28 cellular contexts compared by ENCODE assay signal in the genomic region with DNA sequence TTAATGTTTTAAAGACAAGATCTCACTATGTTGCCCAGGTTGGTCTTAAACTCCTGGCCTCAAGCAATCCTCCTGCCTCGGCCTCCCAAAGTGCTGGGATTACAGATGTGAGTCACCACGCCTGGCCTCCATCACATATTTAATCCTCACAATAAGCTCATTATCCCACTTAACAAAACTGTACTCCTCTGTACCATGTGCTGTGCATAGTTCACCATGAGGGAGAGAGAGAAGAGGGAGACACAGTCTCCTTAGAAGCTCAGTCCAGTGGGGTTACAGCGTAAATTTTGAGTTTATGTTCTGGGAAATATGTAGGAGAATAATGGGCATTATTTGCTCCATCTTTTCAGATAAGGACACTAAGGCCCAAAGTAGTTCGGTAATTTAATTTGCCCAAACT. TPM values are rescaled to one million over a fixed set of nuclear protein-coding genes. Genes with fewer than 3 reads are reported as not detected.
"Had no signal": no experiment of that assay in that cellular context is flagged by ENCODE, and none has a peak within 500 bp of the region (broad histone marks: within the 10 kb centered on the region; RNA-seq: fewer than 3 reads in every experiment).

No MANE protein-coding gene starts in this region.

- DNase-seq: dorsolateral prefrontal cortex; effector CD4-positive, alpha-beta T cell; gastrocnemius medialis; head of caudate nucleus; hippocampal formation; left colon; mucosa of descending colon; naive B cell; psoas muscle; stimulated activated CD4-positive, alpha-beta T cell treated with anti-CD3 and anti-CD28 coated beads, Interleukin-12 subunit alpha, Interleukin-12 subunit beta, amount 100 ng/mL, for 4 hours; stimulated activated CD4-positive, alpha-beta T cell treated with anti-CD3 and anti-CD28 coated beads, Interleukin-1b, Interleukin-23, amount 100 ng/mL, for 48 hours; stimulated activated CD4-positive, alpha-beta T cell treated with anti-CD3 and anti-CD28 coated beads, Interleukin-4, amount 100 ng/mL, for 1 hour; stimulated activated CD8-positive, alpha-beta memory T cell treated with anti-CD3 and anti-CD28 coated beads, Interleukin-4, amount 100 ng/mL, for 48 hours; stimulated activated naive CD4-positive, alpha-beta T cell; stimulated activated naive CD8-positive, alpha-beta T cell treated with anti-CD3 and anti-CD28 coated beads, Interleukin-15, amount 100 ng/mL, for 72 hours; trophoblast cell had no signal

- ATAC-seq: gastrocnemius medialis; mucosa of descending colon; psoas muscle; sciatic nerve; stimulated activated naive CD8-positive, alpha-beta T cell treated with anti-CD3 and anti-CD28 coated beads, Interleukin-15, amount 100 ng/mL, for 72 hours had no signal

- FAIRE-seq: colon, islet of Langerhans had no signal

- H2AFZ ChIP-seq: neural progenitor cell, parathyroid adenoma had no signal

- H3K4me3 Mint-ChIP-seq: memory B cell; natural killer cell treated with Interleukin-12 subunit alpha and Interleukin-12 subunit beta and Interleukin-15 and Interleukin-18, amount 100 ng/mL, for 72 hours; neural progenitor cell; stimulated activated naive CD8-positive, alpha-beta T cell treated with anti-CD3 and anti-CD28 coated beads, Interleukin-15, amount 100 ng/mL, for 72 hours had no signal

- H3K9ac ChIP-seq: neural progenitor cell, parathyroid adenoma had no signal

- H3K27me3 ChIP-seq: dorsolateral prefrontal cortex, gastrocnemius medialis, suprapubic skin, vagina had no signal

- H3K36me3 ChIP-seq: gastrocnemius medialis, neural progenitor cell, suprapubic skin, vagina had no signal

- H3K4me2 ChIP-seq: neural progenitor cell, smooth muscle cell had no signal

- H3K27ac Mint-ChIP-seq: memory B cell; natural killer cell treated with Interleukin-12 subunit alpha and Interleukin-12 subunit beta and Interleukin-15 and Interleukin-18, amount 100 ng/mL, for 72 hours; stimulated activated naive CD8-positive, alpha-beta T cell treated with anti-CD3 and anti-CD28 coated beads, Interleukin-15, amount 100 ng/mL, for 72 hours had no signal

- H3K9me3 ChIP-seq: gastrocnemius medialis, psoas muscle, suprapubic skin, vagina had no signal

- H3K4me1 Mint-ChIP-seq: memory B cell had no signal

- H3K27ac ChIP-seq: dorsolateral prefrontal cortex, gastrocnemius medialis, neural progenitor cell, parathyroid adenoma, psoas muscle, suprapubic skin, vagina had no signal

- H3K36me3 Mint-ChIP-seq: neural progenitor cell had no signal

- H3K4me3 ChIP-seq: dorsolateral prefrontal cortex, gastrocnemius medialis, lung, mucosa of descending colon, neural progenitor cell, psoas muscle, smooth muscle cell, suprapubic skin, vagina had no signal

- H3K9me3 Mint-ChIP-seq: natural killer cell treated with Interleukin-12 subunit alpha and Interleukin-12 subunit beta and Interleukin-15 and Interleukin-18, amount 100 ng/mL, for 72 hours; neural progenitor cell; stimulated activated naive CD8-positive, alpha-beta T cell treated with anti-CD3 and anti-CD28 coated beads, Interleukin-15, amount 100 ng/mL, for 72 hours had no signal

- H3K79me2 ChIP-seq: parathyroid adenoma had no signal

RNA-seq across cellular contexts. Expression of a gene that starts 7.9 kb away (rescaled TPM):
- total RNA-seq: osteoblast, smooth muscle cell had no signal
